Comparison of ENCODE assay signal across 7 cellular contexts in the genomic region with DNA sequence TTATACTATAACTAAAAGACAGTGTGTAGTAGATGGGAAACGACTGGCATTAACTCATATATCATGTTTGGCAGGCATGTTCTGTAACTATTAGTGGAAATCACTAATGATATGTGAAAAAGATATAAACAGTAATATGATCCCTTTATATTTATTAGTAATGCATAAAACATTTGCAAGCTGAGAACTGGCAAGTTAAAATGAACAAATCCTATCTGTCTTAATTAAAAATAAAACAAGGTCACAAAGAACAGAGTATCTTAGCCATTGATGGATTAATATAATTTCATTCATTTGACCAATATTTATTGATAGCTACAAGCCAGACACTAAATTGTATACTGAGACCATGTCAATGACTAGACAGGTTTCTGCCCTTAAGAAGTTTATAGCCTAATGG.
"Had no signal": no experiment of that assay in that cellular context is flagged by ENCODE, and none has a peak within 500 bp of the region (broad histone marks: within the 10 kb centered on the region; RNA-seq: fewer than 3 reads in every experiment).

No MANE protein-coding gene starts in this region.

- H3K9me3 Mint-ChIP-seq: GM23338, H9 had no signal

- H3K27ac Mint-ChIP-seq: GM23338, H9 had no signal

- H3K4me3 Mint-ChIP-seq: GM23338, H9 had no signal

- FAIRE-seq: H1, HTR-8/SVneo had no signal

- DNase-seq: H9, HCEC 1CT, IMR-90, KBM-7 had no signal

- ATAC-seq: GM23338 had no signal

- H3K4me3 ChIP-seq: GM23338 had no signal
